ENCODE assay signal across 9 cellular contexts in the genomic region with DNA sequence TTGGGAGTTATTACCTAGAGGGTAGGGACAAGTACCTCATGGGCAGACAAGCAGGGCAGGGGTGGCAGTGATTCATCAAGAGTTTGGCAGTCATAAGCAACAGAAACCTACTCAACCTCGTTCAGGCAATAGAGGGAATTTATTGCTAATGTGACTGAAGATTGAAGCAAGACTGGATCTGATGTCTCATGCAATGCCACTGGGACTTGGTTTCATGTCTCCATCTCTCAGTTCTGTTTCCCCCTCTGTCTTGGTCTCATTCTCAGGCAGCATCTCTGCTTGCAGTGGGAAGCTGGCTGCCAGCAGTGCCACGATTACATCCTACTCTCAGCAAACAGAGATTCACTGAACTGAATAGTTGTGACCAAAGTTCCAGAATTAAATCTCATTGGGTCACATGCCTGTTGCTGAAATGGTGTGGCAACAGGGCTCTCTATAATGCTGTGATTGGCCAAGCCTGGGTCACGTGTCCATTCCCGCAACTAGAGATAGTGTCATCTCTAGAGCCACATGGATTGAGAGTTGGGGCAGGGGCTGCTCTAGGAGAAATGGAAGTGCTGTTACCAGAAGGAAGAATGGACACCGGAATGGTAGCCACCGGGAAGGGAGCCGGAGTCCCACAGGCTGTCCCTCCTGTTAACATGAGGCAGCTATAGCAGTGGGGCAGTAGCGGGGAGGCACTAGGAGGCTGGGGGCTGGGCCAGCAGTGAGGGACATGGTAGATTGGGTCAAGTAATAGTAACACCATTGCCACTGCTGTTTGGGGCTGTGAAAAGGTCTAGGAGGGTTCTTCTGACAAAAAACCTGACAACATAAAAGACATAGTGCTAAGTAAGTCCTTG. TPM values are rescaled to one million over a fixed set of nuclear protein-coding genes. Genes with fewer than 3 reads are reported as not detected.
DNase-seq lines count a peak whose midpoint lies in the region; ATAC-seq, FAIRE-seq and TF ChIP-seq lines count a peak whose summit lies in the region.
"Had no signal": no experiment of that assay in that cellular context is flagged by ENCODE, and none has a peak within 500 bp of the region (broad histone marks: within the 10 kb centered on the region; RNA-seq: fewer than 3 reads in every experiment).

No MANE protein-coding gene starts in this region.

- H3K9me3 ChIP-seq in T-helper 17 cell (ENCODE audit: control insufficient read depth, low read length, poor library complexity, severe bottlenecking) (no peaks in the 10 kb centered on the region), small intestine (ENCODE audit: control insufficient read depth, low read depth) (no peaks in the 10 kb centered on the region)

- ATAC-seq in T-helper 17 cell: no peak
- ATAC-seq in stimulated activated naive CD8-positive, alpha-beta T cell treated with anti-CD3 and anti-CD28 coated beads, Interleukin-15, Interleukin-2, amounts not matched to agents 100 U/mL and 50 U/mL, for 24 hours: peak; percentile 67
- ATAC-seq in GM18873 (IDR thresholded peaks at IDR 0.05; ENCODE audit: low FRiP score, unreplicated experiment): no peak

- WGBS in small intestine, 3 donors: 71 to 73% (median 72%) methylated on average over 8 of the region's 8 CpGs

- no peaks in the 10 kb centered on the region for H3K36me3 ChIP-seq in small intestine (ENCODE audit: control insufficient read depth in 2 of 2, insufficient read depth in 2 of 2, low read length in 2 of 2)

- H3K27ac Mint-ChIP-seq in activated T-cell treated with anti-CD3 and anti-CD28 coated beads, Interleukin-2, amount 50 U/mL, for 24 hours: peak overlapping the region; percentile 87
- H3K27ac Mint-ChIP-seq in T-helper 17 cell: peak overlapping the region; percentile 6
- H3K27ac Mint-ChIP-seq: memory B cell had no signal

- peaks cover 5% of the 10 kb centered on the region for H3K36me3 Mint-ChIP-seq in activated T-cell treated with anti-CD3 and anti-CD28 coated beads, Interleukin-2, amount 50 U/mL, for 24 hours (ENCODE audit: low read depth)
- H3K36me3 Mint-ChIP-seq in T-helper 17 cell (ENCODE audit: low read depth): peaks cover 4% of the 10 kb centered on the region

- H3K27ac ChIP-seq in small intestine (ENCODE audit: low read depth in 1 of 2, low read length in 1 of 2): no peak overlapping the region

- peaks cover 57% of the 10 kb centered on the region for H3K4me1 Mint-ChIP-seq in activated T-cell treated with anti-CD3 and anti-CD28 coated beads, Interleukin-2, amount 50 U/mL, for 24 hours (ENCODE audit: low read depth)
- peaks cover 38% of the 10 kb centered on the region for H3K4me1 Mint-ChIP-seq in T-helper 17 cell

- TF ChIP-seq CTCF in fibroblast of mammary gland (conservative IDR thresholded peaks at IDR 0.05; ENCODE audit: control insufficient read depth, insufficient read depth, low read depth, low read length): no peak

- peaks cover 3% of the 10 kb centered on the region for H3K9me3 Mint-ChIP-seq in activated T-cell treated with anti-CD3 and anti-CD28 coated beads, Interleukin-2, amount 50 U/mL, for 24 hours

- peak; percentile 53 for DNase-seq in activated T-cell treated with anti-CD3 and anti-CD28 coated beads, Interleukin-2, amount 50 U/mL, for 24 hours
- no peak for DNase-seq in activated T-cell treated with anti-CD3 and anti-CD28 coated beads for 4 hours
- DNase-seq in T-helper 17 cell: no peak
- peak; percentile 63 for DNase-seq in fibroblast of mammary gland (ENCODE audit: low read depth)
- peak; percentile 51 for DNase-seq in stimulated activated naive CD8-positive, alpha-beta T cell treated with anti-CD3 and anti-CD28 coated beads, Interleukin-15, Interleukin-2, amounts not matched to agents 100 U/mL and 50 U/mL, for 24 hours
- DNase-seq in cortex of kidney (lab: John Stamatoyannopoulos, UW): no peak
- DNase-seq in small intestine: no peak

- H3K4me1 ChIP-seq in small intestine (ENCODE audit: control insufficient read depth in 2 of 2, insufficient read depth in 1 of 2, low read depth in 1 of 2, low read length in 1 of 2): no peaks in the 10 kb centered on the region

- no peaks in the 10 kb centered on the region for H3K27me3 ChIP-seq in small intestine (ENCODE audit: control insufficient read depth in 2 of 2, insufficient read depth in 2 of 2, low read length in 2 of 2)

- H3K4me3 ChIP-seq in fibroblast of mammary gland (ENCODE audit: control insufficient read depth, low read depth, low read length): no peak overlapping the region
- H3K4me3 ChIP-seq in small intestine (ENCODE audit: low read depth in 1 of 2, low read length in 2 of 2): no peak overlapping the region

- H3K27me3 Mint-ChIP-seq in activated T-cell treated with anti-CD3 and anti-CD28 coated beads, Interleukin-2, amount 50 U/mL, for 24 hours: no peaks in the 10 kb centered on the region
- no peaks in the 10 kb centered on the region for H3K27me3 Mint-ChIP-seq in T-helper 17 cell
- H3K27me3 Mint-ChIP-seq: memory B cell had no signal

- H3K4me3 Mint-ChIP-seq in activated T-cell treated with anti-CD3 and anti-CD28 coated beads, Interleukin-2, amount 50 U/mL, for 24 hours: no peak overlapping the region
- no peak overlapping the region for H3K4me3 Mint-ChIP-seq in T-helper 17 cell
- H3K4me3 Mint-ChIP-seq: memory B cell had no signal

- FAIRE-seq in small intestine (lab: Jason Lieb, UNC): no peak

RNA-seq across cellular contexts. Expression of a gene that starts 3.9 kb away (rescaled TPM):
- total RNA-seq in T-helper 17 cell: 100 to 1,000 TPM; 371 to 385 TPM
- polyA plus RNA-seq in small intestine: 100 to 1,000 TPM; 175 to 246 (median 225) TPM

RNA-seq across cellular contexts. Expression of a gene that starts 47.1 kb away (rescaled TPM):
- total RNA-seq in T-helper 17 cell: not detected
- 10 to 100 TPM in 1 of 3 donors, 1 to 10 TPM in 1, under 1 TPM in 1; 0.64 to 30.6 (median 8.1) TPM for polyA plus RNA-seq in small intestine

Comparison
In these comparisons a context has a peak if more than half of its experiments do, and no peak if none do; other contexts are left out.
1. DNase-seq: peak in activated T-cell treated with anti-CD3 and anti-CD28 coated beads, Interleukin-2, amount 50 U/mL, for 24 hours (single experiment), fibroblast of mammary gland (single experiment) and stimulated activated naive CD8-positive, alpha-beta T cell treated with anti-CD3 and anti-CD28 coated beads, Interleukin-15, Interleukin-2, amounts not matched to agents 100 U/mL and 50 U/mL, for 24 hours (single experiment); none in activated T-cell treated with anti-CD3 and anti-CD28 coated beads for 4 hours (single experiment), T-helper 17 cell (0 of 3), cortex of kidney (single experiment) and small intestine (single experiment).